ENCODE assay signal across 10 cellular contexts in genomic region chr14:68970096-68970612, GRCh38. TPM values are rescaled to one million over a fixed set of nuclear protein-coding genes. Genes with fewer than 3 reads are reported as not detected.
A peak's percentile ranks its signal among the peaks of the same experiment; 100 is the strongest.
DNase-seq lines count a peak whose midpoint lies in the region; ATAC-seq, FAIRE-seq and TF ChIP-seq lines count a peak whose summit lies in the region.
"Had no signal": no experiment of that assay in that cellular context is flagged by ENCODE, and none has a peak within 500 bp of the region (broad histone marks: within the 10 kb centered on the region; RNA-seq: fewer than 3 reads in every experiment).

No MANE protein-coding gene starts in this region.

- TF ChIP-seq POLR2A in H1 (IDR thresholded peaks at IDR 0.05; ENCODE audit: control extremely low read depth in 1 of 2, low read depth in 2 of 2, low read length in 2 of 2) (0 out of 3 replicates have a peak, but pooled peaks of 1 of the 2 experiments have one; percentile 4), sigmoid colon (IDR thresholded peaks at IDR 0.05) (no peak), lower leg skin (IDR thresholded peaks at IDR 0.05) (no peak)

- H3K27me3 ChIP-seq in H1 (replicated peaks in 1 of 4; ENCODE audit: control insufficient read depth in 3 of 4, extremely low read depth in 1 of 4, insufficient read depth in 3 of 4, low read length in 3 of 4) (no peaks in the 10 kb centered on the region), sigmoid colon (no peaks in the 10 kb centered on the region)

- 44% methylated on average over 8 of the region's 8 CpGs; no CpG with 5 or more reads in 1 of the 2 experiments for WGBS in H1 (ENCODE audit: extremely low coverage in 1 of 2, insufficient coverage in 1 of 2, insufficient read length in 1 of 2, insufficient replicate concordance in 2 of 2, low coverage in 1 of 2, low lambda C conversion rate in 2 of 2, missing lambda C conversion rate in 1 of 2), 2 experiments
- WGBS in sigmoid colon, 2 donors, result 11 to 15% methylated on average over 8 of the region's 8 CpGs
- WGBS in lower leg skin, 2 donors, result 50 to 55% methylated on average over 8 of the region's 8 CpGs

- no peak overlapping the region for H3K56ac ChIP-seq in H1 (replicated peaks; ENCODE audit: insufficient read length, low read depth, low read length)

- no peak overlapping the region for H4K91ac ChIP-seq in H1 (replicated peaks; ENCODE audit: insufficient read length, low read length)

- no peaks in the 10 kb centered on the region for H3K27me3 Mint-ChIP-seq in T-helper 1 cell treated with Interleukin-12 subunit alpha and Interleukin-12 subunit beta and Interleukin-4 antibody, amounts not matched to agents 30 μg/mL and 1 μg/mL, for 36 hours (ENCODE audit: low read depth)

- TF ChIP-seq CTCF in H1 (IDR thresholded peaks at IDR 0.05; ENCODE audit: control extremely low read depth in 1 of 3, insufficient read depth in 1 of 3, low read depth in 1 of 3, low read length in 3 of 3) (no peak), sigmoid colon (IDR thresholded peaks at IDR 0.05) (no peak), GM10266 (IDR thresholded peaks at IDR 0.05; ENCODE audit: control insufficient read depth, insufficient read depth, low read depth, missing control alignments) (no peak), lower leg skin (IDR thresholded peaks at IDR 0.05) (no peak)

- peak overlapping the region; percentile 84; the same call in 1 of the 2 replicates for H2AK5ac ChIP-seq in H1 (ENCODE audit: low read depth, low read length)

- peaks cover 16% of the 10 kb centered on the region for H3K36me3 Mint-ChIP-seq in T-helper 1 cell treated with Interleukin-12 subunit alpha and Interleukin-12 subunit beta and Interleukin-4 antibody, amounts not matched to agents 30 μg/mL and 1 μg/mL, for 36 hours (ENCODE audit: low read depth)

- H3K9me3 Mint-ChIP-seq in T-helper 1 cell treated with Interleukin-12 subunit alpha and Interleukin-12 subunit beta and Interleukin-4 antibody, amounts not matched to agents 30 μg/mL and 1 μg/mL, for 36 hours, result peaks cover 11% of the 10 kb centered on the region

- TF ChIP-seq EP300 in H1 (IDR thresholded peaks at IDR 0.05; ENCODE audit: borderline replicate concordance in 1 of 2, low read depth in 2 of 2, low read length in 2 of 2) (no peak), sigmoid colon (IDR thresholded peaks at IDR 0.05) (no peak)

- peak; percentile 57 for FAIRE-seq in H1 (lab: Jason Lieb, UNC)

- H3K27ac Mint-ChIP-seq in T-helper 1 cell treated with Interleukin-12 subunit alpha and Interleukin-12 subunit beta and Interleukin-4 antibody, amounts not matched to agents 30 μg/mL and 1 μg/mL, for 36 hours, result peak overlapping the region; percentile 45

- H3K4ac ChIP-seq in H1 (replicated peaks; ENCODE audit: insufficient read length, low read depth, low read length), result no peak overlapping the region

- H4K8ac ChIP-seq in H1 (ENCODE audit: extremely low read depth, insufficient read depth, low read length), result no peak overlapping the region

- H3K4me1 ChIP-seq in H1 (replicated peaks in 1 of 4; ENCODE audit: control insufficient read depth in 3 of 4, insufficient read depth in 4 of 4, low read length in 3 of 4), result peaks cover 8 to 21% (median 15%) of the 10 kb centered on the region in 4 experiments
- peaks cover 0 to 100% (median 100%) of the 10 kb centered on the region in 4 donors for H3K4me1 ChIP-seq in sigmoid colon

- H3K27ac ChIP-seq in H1 (ENCODE audit: low read depth, low read length) (peak overlapping the region; percentile 67), sigmoid colon (peak overlapping the region; percentile 98 to 100 (median 100))
- H3K27ac ChIP-seq: 22Rv1 had no signal

- POLR2A ChIA-PET in H1 (lab: Charles Lee; ENCODE audit: partially characterized antibody), result interaction anchor here (0.6 to 2.8 kb wide), 7 partner anchors 10 to 175 kb away, joined by 3 to 8 read pairs (median 5); no protein-coding TSS in a partner anchor

- peak overlapping the region in 2 of 4 experiments; percentile 3 to 12; a peak in 2 of 8 replicates for H3K4me3 ChIP-seq in H1 (ENCODE audit: extremely low read depth in 1 of 4, insufficient read depth in 2 of 4, low read depth in 3 of 4, low read length in 4 of 4)
- no peak overlapping the region for H3K4me3 ChIP-seq in sigmoid colon
- H3K4me3 ChIP-seq in lower leg skin (ENCODE audit: low read depth, poor library complexity, severe bottlenecking), result no peak overlapping the region

- H2AFZ ChIP-seq in H1 (ENCODE audit: low read length), result no peak overlapping the region

- peak; percentile 16 for DNase-seq in DMS153 (lab: John Stamatoyannopoulos, UW)
- no peak for DNase-seq in DMS153 treated with DMSO at 0.1 percent for 48 hours (lab: John Stamatoyannopoulos, UW; ENCODE audit: unreplicated experiment)
- no peak for DNase-seq in H1 (ENCODE audit: low read depth in 1 of 2, low spot score in 2 of 2)
- DNase-seq in sigmoid colon, result peak; percentile 62
- DNase-seq in GM10266 (ENCODE audit: extremely low spot score), result no peak
- DNase-seq in lower leg skin (ENCODE audit: low spot score in 2 of 2), result no peak
- DNase-seq: NCI-H82 had no signal

- H3K14ac ChIP-seq in H1 (ENCODE audit: insufficient read length), result no peak overlapping the region

- H3K9me3 ChIP-seq in H1 (ENCODE audit: insufficient read depth in 2 of 2, low read depth in 1 of 2, low read length in 1 of 2) (no peaks in the 10 kb centered on the region), sigmoid colon (no peaks in the 10 kb centered on the region)

- peak overlapping the region; percentile 62 for H2BK5ac ChIP-seq in H1 (ENCODE audit: low read depth, low read length)

- peak overlapping the region; percentile 75; the same call in 1 of the 2 replicates for H2BK12ac ChIP-seq in H1 (ENCODE audit: low read depth, low read length)

- no peaks in the 10 kb centered on the region for H3K23me2 ChIP-seq in H1 (ENCODE audit: low read depth, low read length)

- no peak overlapping the region for H3K4me3 Mint-ChIP-seq in T-helper 1 cell treated with Interleukin-12 subunit alpha and Interleukin-12 subunit beta and Interleukin-4 antibody, amounts not matched to agents 30 μg/mL and 1 μg/mL, for 36 hours

- H3K9ac ChIP-seq in H1 (replicated peaks in 1 of 4; ENCODE audit: extremely low read depth in 1 of 4, low read depth in 3 of 4, low read length in 3 of 4), result peak overlapping the region in 3 of 4 experiments; percentile 27 to 54 (median 39); a peak in 6 of 7 replicates

- ATAC-seq in GM21360 (IDR thresholded peaks at IDR 0.05; ENCODE audit: unreplicated experiment), result no peak

- H3K23ac ChIP-seq in H1 (ENCODE audit: insufficient read length), result no peak overlapping the region

- H3K79me2 ChIP-seq in H1 (ENCODE audit: control insufficient read depth in 1 of 2, insufficient read depth in 2 of 2, low read length in 2 of 2), result peaks cover 39 to 100% of the 10 kb centered on the region in 2 experiments

- H3K36me3 ChIP-seq in H1 (ENCODE audit: control insufficient read depth in 2 of 4, insufficient read depth in 4 of 4, low read length in 3 of 4) (peaks cover 0 to 34% (median 11%) of the 10 kb centered on the region in 4 experiments; a peak in 6 of 8 replicates), sigmoid colon (peaks cover 3 to 35% (median 21%) of the 10 kb centered on the region in 4 donors)

- CTCF ChIA-PET in H1 (lab: Charles Lee; ENCODE audit: partially characterized antibody), result interaction anchor here (0.9 to 1.7 kb wide), 7 partner anchors 14 to 139 kb away, joined by 3 to 4 read pairs (median 3); no protein-coding TSS in a partner anchor

- intact Hi-C loops in sigmoid colon (cut with DNase I), result no loop called here
- intact Hi-C loops in lower leg skin (cut with DNase I; ENCODE audit: low total_unique reads), result no loop called here

- H3K4me2 ChIP-seq in H1 (ENCODE audit: insufficient read depth in 1 of 2, low read depth in 2 of 2, low read length in 2 of 2), result peak overlapping the region; percentile 46 to 73

- H2BK120ac ChIP-seq in H1 (replicated peaks; ENCODE audit: low read depth, low read length), result no peak overlapping the region

- H3K4me1 Mint-ChIP-seq in T-helper 1 cell treated with Interleukin-12 subunit alpha and Interleukin-12 subunit beta and Interleukin-4 antibody, amounts not matched to agents 30 μg/mL and 1 μg/mL, for 36 hours (ENCODE audit: low read depth), result peaks cover 37% of the 10 kb centered on the region

- H2BK20ac ChIP-seq in H1 (ENCODE audit: low read length), result no peak overlapping the region

- peaks cover 33 to 57% of the 10 kb centered on the region in 2 experiments for H4K20me1 ChIP-seq in H1 (replicated peaks in 1 of 2; ENCODE audit: control insufficient read depth in 1 of 2, insufficient read depth in 2 of 2, low read length in 2 of 2)

- TF ChIP-seq RAD21 in H1 (IDR thresholded peaks at IDR 0.05 in 1 of 2, conservative IDR thresholded peaks at IDR 0.05 in 1 of 2; ENCODE audit: low read depth in 2 of 2, low read length in 2 of 2), result no peak

- H3K79me1 ChIP-seq in H1 (ENCODE audit: low read depth, low read length), result peaks cover 54% of the 10 kb centered on the region

- H4K5ac ChIP-seq in H1 (ENCODE audit: insufficient read length, low read depth, low read length), result no peak overlapping the region

- peak overlapping the region; percentile 13; the same call in 1 of the 2 replicates for H3K18ac ChIP-seq in H1 (ENCODE audit: extremely low read depth, low read length)

- H2BK15ac ChIP-seq in H1 (ENCODE audit: low read length), result no peak overlapping the region

TF ChIP-seq in H1, 55 proteins besides CTCF, POLR2A, EP300 and RAD21 (continues in another document):
- TF ChIP-seq SP1 (IDR thresholded peaks at IDR 0.05; ENCODE audit: low read depth, low read length) (peak; percentile 55; the same call in 1 of the 2 replicates), BACH1 (IDR thresholded peaks at IDR 0.05; ENCODE audit: low read length) (no peak), ASH2L (IDR thresholded peaks at IDR 0.05; ENCODE audit: low read length) (peak; percentile 81)
- TF ChIP-seq, protein P1, sequence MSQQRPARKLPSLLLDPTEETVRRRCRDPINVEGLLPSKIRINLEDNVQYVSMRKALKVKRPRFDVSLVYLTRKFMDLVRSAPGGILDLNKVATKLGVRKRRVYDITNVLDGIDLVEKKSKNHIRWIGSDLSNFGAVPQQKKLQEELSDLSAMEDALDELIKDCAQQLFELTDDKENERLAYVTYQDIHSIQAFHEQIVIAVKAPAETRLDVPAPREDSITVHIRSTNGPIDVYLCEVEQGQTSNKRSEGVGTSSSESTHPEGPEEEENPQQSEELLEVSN (IDR thresholded peaks at IDR 0.05), result peak; percentile 45; the same call in 1 of the 2 replicates

RNA-seq across cellular contexts. Expression of gene ACTN1, which starts 8.9 kb away (rescaled TPM):
- total RNA-seq in H1 (2021; fragmentation: NEBNext Ultra II Directional; extraction: Animal tissue kit (Norgen Biotek cat#: 25700)), result 253 and 262 TPM in 2 replicates
- 236 and 302 TPM in 2 replicates for polyA plus RNA-seq in H1 (2011; rRNA removed)
- polyA plus RNA-seq in H1 (2011; cell fraction: cytosol; rRNA removed), result 181 TPM
- 508 TPM for polyA plus RNA-seq in H1 (2011; cell fraction: nucleus; rRNA removed)
- polyA plus RNA-seq in H1 (2012, experiment 1 of 2), result 230 to 270 TPM (median 252 TPM) in 4 replicates
- polyA plus RNA-seq in H1 (2012, experiment 2 of 2), result 133 TPM
- polyA plus RNA-seq in H1 (2013, experiment 1 of 2), result 162 TPM
- 147 TPM for polyA plus RNA-seq in H1 (2013, experiment 2 of 2)
- 205 and 224 TPM in 2 replicates for polyA minus RNA-seq in H1 (2011; rRNA and poly(A)+ RNA removed)
- polyA minus RNA-seq in H1 (2011; cell fraction: cytosol; rRNA and poly(A)+ RNA removed), result 222 TPM
- polyA minus RNA-seq in H1 (2011; cell fraction: nucleus; rRNA and poly(A)+ RNA removed), result 201 TPM
- 1,000 to 10,000 TPM in 1 of 4 donors, 100 to 1,000 TPM in 3; 372 to 1,069 (median 688) TPM for total RNA-seq in sigmoid colon
- 10 to 100 TPM; 20.1 to 98.1 (median 24.0) TPM for polyA plus RNA-seq in sigmoid colon
- total RNA-seq in lower leg skin, result 100 to 1,000 TPM in 2 of 4 donors, 10 to 100 TPM in 2; 31.9 to 111 (median 76.1) TPM

Comparison
In these comparisons a context has a peak if more than half of its experiments do, and no peak if none do; other contexts are left out.
1. DNase-seq: peak in DMS153 (single experiment) and sigmoid colon (single experiment); none in DMS153 treated with DMSO at 0.1 percent for 48 hours (single experiment), H1 (0 of 2), GM10266 (single experiment) and lower leg skin (0 of 2).